27 cellular contexts compared by ENCODE assay signal in the genomic region with DNA sequence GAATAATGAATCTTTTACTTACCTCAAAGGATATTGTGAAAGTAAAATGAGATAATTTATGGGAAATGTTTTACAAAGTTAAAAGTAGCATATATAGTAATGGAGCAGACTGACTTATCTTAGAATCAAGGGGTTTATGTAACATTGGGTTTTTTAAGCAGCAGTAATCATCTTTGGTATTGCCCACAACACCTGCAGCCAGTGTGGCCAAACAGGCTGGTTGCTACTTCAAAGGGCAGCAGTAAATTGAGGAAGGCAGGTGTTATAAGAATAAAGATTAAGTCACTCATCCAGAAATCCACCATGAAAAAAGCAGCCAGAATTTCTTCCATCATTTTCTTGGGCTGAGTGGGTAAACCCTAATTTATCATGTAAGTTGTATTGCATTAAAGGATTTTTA. TPM values are rescaled to one million over a fixed set of nuclear protein-coding genes. Genes with fewer than 3 reads are reported as not detected.
A peak's percentile ranks its signal among the peaks of the same experiment; 100 is the strongest.
DNase-seq lines count a peak whose midpoint lies in the region; ATAC-seq and TF ChIP-seq lines count a peak whose summit lies in the region.
"Had no signal": no experiment of that assay in that cellular context is flagged by ENCODE, and none has a peak within 500 bp of the region (broad histone marks: within the 10 kb centered on the region; RNA-seq: fewer than 3 reads in every experiment).

No MANE protein-coding gene starts in this region.

- ATAC-seq in stimulated activated effector memory CD8-positive, alpha-beta T cell treated with anti-CD3 and anti-CD28 coated beads, Interleukin-12 subunit alpha, Interleukin-12 subunit beta, amount 100 ng/mL, for 72 hours, result no peak
- ATAC-seq: HCT116, Panc1 had no signal

- peak overlapping the region; percentile 28 for H3K27ac Mint-ChIP-seq in activated naive CD8-positive, alpha-beta T cell
- H3K27ac Mint-ChIP-seq in activated naive CD8-positive, alpha-beta T cell treated with anti-CD3 and anti-CD28 coated beads for 36 hours, result no peak overlapping the region
- peak overlapping the region; percentile 75 for H3K27ac Mint-ChIP-seq in stimulated activated effector memory CD8-positive, alpha-beta T cell treated with anti-CD3 and anti-CD28 coated beads, Interleukin-12 subunit alpha, Interleukin-12 subunit beta, amount 100 ng/mL, for 72 hours
- H3K27ac Mint-ChIP-seq: activated B cell treated with CpG ODN at 0.5 μM for 24 hours, B cell had no signal

- H3K9me3 ChIP-seq in OCI-LY7 (ENCODE audit: low read length), result no peaks in the 10 kb centered on the region; the same call in 1 of the 2 replicates
- H3K9me3 ChIP-seq: SJSA1, spleen had no signal

- CTCF ChIA-PET in OCI-LY7 (lab: Charles Lee; ENCODE audit: unreplicated experiment), result interaction anchor here (1.2 kb wide), 1 partner anchor 380 kb away, joined by 3 read pairs; no protein-coding TSS in a partner anchor

- peak overlapping the region; percentile 63 for H3K4me3 ChIP-seq in OCI-LY7 (ENCODE audit: low read depth, low read length, poor library complexity, severe bottlenecking)

- BruUV-seq in OCI-LY7 (replicated peaks; lab: Mats Ljungman, UMichigan), result no TSS peak

- DNase-seq in NCI-H748 (lab: John Stamatoyannopoulos, UW; ENCODE audit: unreplicated experiment) (peak; percentile 18), NCI-H748 treated with DMSO at 0.1 percent for 48 hours (lab: John Stamatoyannopoulos, UW) (no peak), OCI-LY7 (ENCODE audit: low spot score) (peak; percentile 94), NCI-H446 (lab: John Stamatoyannopoulos, UW) (no peak)
- no peak for DNase-seq in activated naive CD8-positive, alpha-beta T cell treated with anti-CD3 and anti-CD28 coated beads for 36 hours
- no peak for DNase-seq in stimulated activated effector memory CD8-positive, alpha-beta T cell treated with anti-CD3 and anti-CD28 coated beads, Interleukin-12 subunit alpha, Interleukin-12 subunit beta, amount 100 ng/mL, for 72 hours (ENCODE audit: low spot score in 2 of 2)
- DNase-seq in stimulated activated CD8-positive, alpha-beta memory T cell treated with anti-CD3 and anti-CD28 coated beads, Interleukin-4, amount 100 ng/mL, for 48 hours, result no peak
- DNase-seq: activated B cell treated with CpG ODN at 0.5 μM for 24 hours; hypothalamus; Kasumi-1; NCI-H1092; NCI-H2081 treated with DMSO at 0.1 percent for 48 hours; NCI-H526; spleen; stimulated activated CD4-positive, alpha-beta T cell treated with anti-CD3 and anti-CD28 coated beads, Interleukin-4, amount 100 ng/mL, for 4 hours; T1000 had no signal

- no peaks in the 10 kb centered on the region for H4K20me1 ChIP-seq in OCI-LY7 (ENCODE audit: insufficient read depth, low read length)

- intact Hi-C loops in OCI-LY7 (cut with micrococcal nuclease; ENCODE audit: unreplicated experiment), result loop anchor here (1.0 to 10.0 kb wide), 8 partner anchors 155 to 966 kb away; partner anchors contain the start of genes DNAI4, MIER1, SERBP1 and SLC35D1

- H3K9me3 Mint-ChIP-seq in activated naive CD8-positive, alpha-beta T cell (ENCODE audit: low read depth), result no peaks in the 10 kb centered on the region
- no peaks in the 10 kb centered on the region for H3K9me3 Mint-ChIP-seq in activated naive CD8-positive, alpha-beta T cell treated with anti-CD3 and anti-CD28 coated beads for 36 hours
- no peaks in the 10 kb centered on the region for H3K9me3 Mint-ChIP-seq in stimulated activated effector memory CD8-positive, alpha-beta T cell treated with anti-CD3 and anti-CD28 coated beads, Interleukin-12 subunit alpha, Interleukin-12 subunit beta, amount 100 ng/mL, for 72 hours
- H3K9me3 Mint-ChIP-seq: activated B cell treated with CpG ODN at 0.5 μM for 24 hours had no signal

- H2AFZ ChIP-seq in OCI-LY7 (ENCODE audit: low read length), result peak overlapping the region; percentile 74; the same call in 1 of the 2 replicates

- no peaks in the 10 kb centered on the region for H3K27me3 Mint-ChIP-seq in activated naive CD8-positive, alpha-beta T cell
- no peaks in the 10 kb centered on the region for H3K27me3 Mint-ChIP-seq in activated naive CD8-positive, alpha-beta T cell treated with anti-CD3 and anti-CD28 coated beads for 36 hours
- H3K27me3 Mint-ChIP-seq: activated B cell treated with CpG ODN at 0.5 μM for 24 hours, B cell had no signal

- peak overlapping the region; percentile 8 for H3K4me3 Mint-ChIP-seq in activated naive CD8-positive, alpha-beta T cell
- H3K4me3 Mint-ChIP-seq in activated naive CD8-positive, alpha-beta T cell treated with anti-CD3 and anti-CD28 coated beads for 36 hours, result no peak overlapping the region
- peak overlapping the region; percentile 50 for H3K4me3 Mint-ChIP-seq in stimulated activated effector memory CD8-positive, alpha-beta T cell treated with anti-CD3 and anti-CD28 coated beads, Interleukin-12 subunit alpha, Interleukin-12 subunit beta, amount 100 ng/mL, for 72 hours
- H3K4me3 Mint-ChIP-seq: activated B cell treated with CpG ODN at 0.5 μM for 24 hours, B cell had no signal

- POLR2A ChIA-PET in OCI-LY7 (lab: Charles Lee), result interaction anchor here (0.5 to 2.6 kb wide), 12 partner anchors 10 to 663 kb away, joined by 3 to 22 read pairs (median 4); partner anchors contain the start of genes DNAI4 and MIER1

- H3K36me3 Mint-ChIP-seq in activated naive CD8-positive, alpha-beta T cell, result no peaks in the 10 kb centered on the region
- H3K36me3 Mint-ChIP-seq in activated naive CD8-positive, alpha-beta T cell treated with anti-CD3 and anti-CD28 coated beads for 36 hours, result no peaks in the 10 kb centered on the region
- H3K36me3 Mint-ChIP-seq in stimulated activated effector memory CD8-positive, alpha-beta T cell treated with anti-CD3 and anti-CD28 coated beads, Interleukin-12 subunit alpha, Interleukin-12 subunit beta, amount 100 ng/mL, for 72 hours, result no peaks in the 10 kb centered on the region

- no peaks in the 10 kb centered on the region for H3K79me2 ChIP-seq in OCI-LY7 (ENCODE audit: insufficient read depth, low read depth, low read length)

- TF ChIP-seq CTCF in OCI-LY7 (conservative IDR thresholded peaks at IDR 0.05; ENCODE audit: low read length), result no peak

- H3K9me2 ChIP-seq in OCI-LY7 (ENCODE audit: insufficient read depth, low read length), result no peaks in the 10 kb centered on the region

- H3K4me1 Mint-ChIP-seq in activated naive CD8-positive, alpha-beta T cell (ENCODE audit: low read depth), result peaks cover 31% of the 10 kb centered on the region
- peaks cover 30% of the 10 kb centered on the region for H3K4me1 Mint-ChIP-seq in activated naive CD8-positive, alpha-beta T cell treated with anti-CD3 and anti-CD28 coated beads for 36 hours
- peaks cover 27% of the 10 kb centered on the region for H3K4me1 Mint-ChIP-seq in stimulated activated effector memory CD8-positive, alpha-beta T cell treated with anti-CD3 and anti-CD28 coated beads, Interleukin-12 subunit alpha, Interleukin-12 subunit beta, amount 100 ng/mL, for 72 hours
- H3K4me1 Mint-ChIP-seq: activated B cell treated with CpG ODN at 0.5 μM for 24 hours, B cell had no signal

- peaks cover 5% of the 10 kb centered on the region for H3K36me3 ChIP-seq in OCI-LY7 (ENCODE audit: insufficient read depth, low read length)
- H3K36me3 ChIP-seq: SJSA1 had no signal

- H3K27ac ChIP-seq in OCI-LY7 (ENCODE audit: low read depth, low read length, poor library complexity, severe bottlenecking), result peak overlapping the region; percentile 99
- H3K27ac ChIP-seq: SJSA1 had no signal

- H3K4me1 ChIP-seq in OCI-LY7 (ENCODE audit: insufficient read depth, low read length, poor library complexity, severe bottlenecking), result peaks cover 82% of the 10 kb centered on the region
- H3K4me1 ChIP-seq: SJSA1 had no signal

- peak overlapping the region; percentile 88 for H3K4me2 ChIP-seq in OCI-LY7 (ENCODE audit: low read length)

RNA-seq across cellular contexts. Expression of gene DYNLT5, which starts 16.7 kb away (rescaled TPM):
- total RNA-seq in activated naive CD8-positive, alpha-beta T cell treated with anti-CD3 and anti-CD28 coated beads for 36 hours, result not detected
- 0.59 and 0.66 TPM in 2 replicates for total RNA-seq in OCI-LY7 (2014; rRNA removed; shearing (Covaris generic))
- total RNA-seq in OCI-LY7 (2022), result 0.30 TPM in 1 of 2 replicates, not detected in the other
- total RNA-seq: A172, activated B cell treated with CpG ODN at 0.5 μM for 24 hours, B cell, SJSA1 had no signal

RNA-seq across cellular contexts. Expression of gene INSL5, which starts 32.1 kb away (rescaled TPM):
- not detected for total RNA-seq in activated naive CD8-positive, alpha-beta T cell treated with anti-CD3 and anti-CD28 coated beads for 36 hours
- total RNA-seq in OCI-LY7 (2014; rRNA removed; shearing (Covaris generic)), result not detected in 2 replicates
- total RNA-seq in OCI-LY7 (2022), result not detected in 2 replicates
- total RNA-seq: A172, activated B cell treated with CpG ODN at 0.5 μM for 24 hours, B cell, cerebellum, frontal cortex, liver, renal cortical epithelial cell, SJSA1, spleen, urinary bladder had no signal

Comparison
In these comparisons a context has a peak if more than half of its experiments do, and no peak if none do; other contexts are left out.
1. DNase-seq: peak in NCI-H748 (single experiment) and OCI-LY7 (single experiment); none in NCI-H748 treated with DMSO at 0.1 percent for 48 hours (single experiment), activated naive CD8-positive, alpha-beta T cell treated with anti-CD3 and anti-CD28 coated beads for 36 hours (single experiment), stimulated activated effector memory CD8-positive, alpha-beta T cell treated with anti-CD3 and anti-CD28 coated beads, Interleukin-12 subunit alpha, Interleukin-12 subunit beta, amount 100 ng/mL, for 72 hours (0 of 2), NCI-H446 (0 of 2) and stimulated activated CD8-positive, alpha-beta memory T cell treated with anti-CD3 and anti-CD28 coated beads, Interleukin-4, amount 100 ng/mL, for 48 hours (single experiment).